In genomic region chr7:149873074-149873967, GRCh38 we compare ENCODE assay signal across 8 cellular contexts. TPM values are rescaled to one million over a fixed set of nuclear protein-coding genes. Genes with fewer than 3 reads are reported as not detected.
A peak's percentile ranks its signal among the peaks of the same experiment; 100 is the strongest.
DNase-seq lines count a peak whose midpoint lies in the region; ATAC-seq and TF ChIP-seq lines count a peak whose summit lies in the region.

No MANE protein-coding gene starts in this region.

- TF ChIP-seq CTCF in right lobe of liver (IDR thresholded peaks at IDR 0.05) = no peak

- DNase-seq in NCI-H69 (lab: John Stamatoyannopoulos, UW) (peak; percentile 99), dermis blood vessel endothelial cell (peak; percentile 97), right lobe of liver (peak; percentile 97)
- peak; percentile 95 to 96 for DNase-seq in activated CD4-positive, alpha-beta T cell treated with anti-CD3 and anti-CD28 coated beads, Interleukin-2, amount 50 U/mL, for 48 hours
- DNase-seq in stimulated activated CD4-positive, alpha-beta T cell treated with anti-CD3 and anti-CD28 coated beads, Interleukin-2, amount 100 ng/mL, for 48 hours = peak; percentile 88 to 89

- H3K4me1 ChIP-seq in BLaER1 = peaks cover 65% of the 10 kb centered on the region
- peaks cover 0 to 22% (median 10%) of the 10 kb centered on the region in 4 donors for H3K4me1 ChIP-seq in right lobe of liver

- H3K4me2 ChIP-seq in BLaER1 = peak overlapping the region; percentile 97

- H3K36me3 ChIP-seq in BLaER1 (peaks cover 9% of the 10 kb centered on the region; the same call in 1 of the 2 replicates), right lobe of liver (peaks cover 0 to 7% (median 0%) of the 10 kb centered on the region in 4 donors)

- H3K27me3 ChIP-seq in BLaER1 = peaks cover 7% of the 10 kb centered on the region; the same call in 1 of the 2 replicates
- H3K27me3 ChIP-seq in right lobe of liver = no peaks in the 10 kb centered on the region

- no peaks in the 10 kb centered on the region for H4K20me1 ChIP-seq in BLaER1

- H3K4me3 ChIP-seq in BLaER1 = peak overlapping the region; percentile 74
- H3K4me3 ChIP-seq in right lobe of liver = peak overlapping the region; percentile 74 to 94 (median 87)

- peak overlapping the region; percentile 71 for H3K9ac ChIP-seq in BLaER1

- no peaks in the 10 kb centered on the region for H3K9me3 ChIP-seq in BLaER1
- H3K9me3 ChIP-seq in right lobe of liver = no peaks in the 10 kb centered on the region

- 2% methylated on average over 19 of the region's 93 CpGs for whole genome bisulfite sequencing in right lobe of liver (ENCODE audit: insufficient coverage, low coverage, low lambda C conversion rate, missing lambda C conversion rate)

- ATAC-seq in GM19395 (IDR thresholded peaks at IDR 0.05; ENCODE audit: unreplicated experiment) (peak; percentile 87), HG03521 (IDR thresholded peaks at IDR 0.05; ENCODE audit: unreplicated experiment) (peak; percentile 90), right lobe of liver (peak; percentile 88 to 91 (median 90))

- TF ChIP-seq POLR2A in right lobe of liver (IDR thresholded peaks at IDR 0.05) = no peak

- intact Hi-C loops in right lobe of liver (cut with DNase I) = no loop called here

- peak overlapping the region; percentile 64 for H3K27ac ChIP-seq in BLaER1
- H3K27ac ChIP-seq in right lobe of liver = peak overlapping the region; percentile 58 to 80 (median 65)

RNA-seq across cellular contexts. Expression of gene ATP6V0E2, which starts 0.4 kb away (rescaled TPM):
- 12.1 and 31.3 TPM in 2 replicates for total RNA-seq in dermis blood vessel endothelial cell
- 10 to 100 TPM; 33.8 to 95.1 (median 70.9) TPM for total RNA-seq in right lobe of liver

RNA-seq across cellular contexts. Expression of gene ZNF862, which starts 35.1 kb away (rescaled TPM):
- total RNA-seq in dermis blood vessel endothelial cell (10.0 and 12.1 TPM in 2 replicates), right lobe of liver (10 to 100 TPM in 2 of 6 experiments, 1 to 10 TPM in 4; 2.5 to 11.3 (median 7.1) TPM)

Comparison
In these comparisons a context has a peak if more than half of its experiments do, and no peak if none do; other contexts are left out.
1. Peak in every context shown above with its lines: DNase-seq, ATAC-seq, H3K4me3 ChIP-seq and H3K27ac ChIP-seq.